ENCODE assay signal across 1 cellular context in the genomic region with DNA sequence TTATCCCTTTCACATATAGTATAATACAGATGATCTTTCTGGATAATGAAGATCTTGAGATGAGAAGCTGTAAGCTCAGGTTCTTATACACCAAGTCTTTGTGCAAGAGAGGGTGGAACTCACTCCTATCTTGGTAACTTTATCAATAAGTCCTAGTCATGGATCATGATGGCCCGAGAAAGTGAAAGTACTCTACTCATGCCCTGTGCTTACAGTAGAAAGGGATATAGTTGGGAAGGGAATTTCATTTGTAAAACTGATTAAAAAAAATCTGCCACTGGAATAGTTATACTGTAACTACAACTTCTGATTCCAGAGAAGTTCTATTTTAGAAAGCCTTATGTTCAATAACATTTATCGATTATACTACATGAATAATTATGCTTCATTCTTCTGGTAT.
A peak's percentile ranks its signal among the peaks of the same experiment; 100 is the strongest.
TF ChIP-seq lines count a peak whose summit lies in the region.

No MANE protein-coding gene starts in this region.

TF ChIP-seq in K562, 482 proteins besides CTCF, POLR2A, EP300 and RAD21 (continued from another document):
- TF ChIP-seq STAT5B (CRISPR knock-in tag; IDR thresholded peaks at IDR 0.05) (no peak), MAFG (tag; conservative IDR thresholded peaks at IDR 0.05) (0 out of 2 replicates have a peak, but pooled peaks have one; percentile 35), MTA1 (IDR thresholded peaks at IDR 0.05; ENCODE audit: borderline replicate concordance) (no peak), SMAD3 (CRISPR knock-in tag; conservative IDR thresholded peaks at IDR 0.05) (peak; percentile 26; the same call in 1 of the 2 replicates), GATAD2B (IDR thresholded peaks at IDR 0.05; ENCODE audit: borderline replicate concordance) (0 out of 2 replicates have a peak, but pooled peaks have one; percentile 42)
- TF ChIP-seq, protein P1, sequence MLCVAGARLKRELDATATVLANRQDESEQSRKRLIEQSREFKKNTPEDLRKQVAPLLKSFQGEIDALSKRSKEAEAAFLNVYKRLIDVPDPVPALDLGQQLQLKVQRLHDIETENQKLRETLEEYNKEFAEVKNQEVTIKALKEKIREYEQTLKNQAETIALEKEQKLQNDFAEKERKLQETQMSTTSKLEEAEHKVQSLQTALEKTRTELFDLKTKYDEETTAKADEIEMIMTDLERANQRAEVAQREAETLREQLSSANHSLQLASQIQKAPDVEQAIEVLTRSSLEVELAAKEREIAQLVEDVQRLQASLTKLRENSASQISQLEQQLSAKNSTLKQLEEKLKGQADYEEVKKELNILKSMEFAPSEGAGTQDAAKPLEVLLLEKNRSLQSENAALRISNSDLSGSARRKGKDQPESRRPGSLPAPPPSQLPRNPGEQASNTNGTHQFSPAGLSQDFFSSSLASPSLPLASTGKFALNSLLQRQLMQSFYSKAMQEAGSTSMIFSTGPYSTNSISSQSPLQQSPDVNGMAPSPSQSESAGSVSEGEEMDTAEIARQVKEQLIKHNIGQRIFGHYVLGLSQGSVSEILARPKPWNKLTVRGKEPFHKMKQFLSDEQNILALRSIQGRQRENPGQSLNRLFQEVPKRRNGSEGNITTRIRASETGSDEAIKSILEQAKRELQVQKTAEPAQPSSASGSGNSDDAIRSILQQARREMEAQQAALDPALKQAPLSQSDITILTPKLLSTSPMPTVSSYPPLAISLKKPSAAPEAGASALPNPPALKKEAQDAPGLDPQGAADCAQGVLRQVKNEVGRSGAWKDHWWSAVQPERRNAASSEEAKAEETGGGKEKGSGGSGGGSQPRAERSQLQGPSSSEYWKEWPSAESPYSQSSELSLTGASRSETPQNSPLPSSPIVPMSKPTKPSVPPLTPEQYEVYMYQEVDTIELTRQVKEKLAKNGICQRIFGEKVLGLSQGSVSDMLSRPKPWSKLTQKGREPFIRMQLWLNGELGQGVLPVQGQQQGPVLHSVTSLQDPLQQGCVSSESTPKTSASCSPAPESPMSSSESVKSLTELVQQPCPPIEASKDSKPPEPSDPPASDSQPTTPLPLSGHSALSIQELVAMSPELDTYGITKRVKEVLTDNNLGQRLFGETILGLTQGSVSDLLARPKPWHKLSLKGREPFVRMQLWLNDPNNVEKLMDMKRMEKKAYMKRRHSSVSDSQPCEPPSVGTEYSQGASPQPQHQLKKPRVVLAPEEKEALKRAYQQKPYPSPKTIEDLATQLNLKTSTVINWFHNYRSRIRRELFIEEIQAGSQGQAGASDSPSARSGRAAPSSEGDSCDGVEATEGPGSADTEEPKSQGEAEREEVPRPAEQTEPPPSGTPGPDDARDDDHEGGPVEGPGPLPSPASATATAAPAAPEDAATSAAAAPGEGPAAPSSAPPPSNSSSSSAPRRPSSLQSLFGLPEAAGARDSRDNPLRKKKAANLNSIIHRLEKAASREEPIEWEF (CRISPR knock-in tag; IDR thresholded peaks at IDR 0.05): peak; percentile 89; the same call in 1 of the 2 replicates
- TF ChIP-seq, protein P2, sequence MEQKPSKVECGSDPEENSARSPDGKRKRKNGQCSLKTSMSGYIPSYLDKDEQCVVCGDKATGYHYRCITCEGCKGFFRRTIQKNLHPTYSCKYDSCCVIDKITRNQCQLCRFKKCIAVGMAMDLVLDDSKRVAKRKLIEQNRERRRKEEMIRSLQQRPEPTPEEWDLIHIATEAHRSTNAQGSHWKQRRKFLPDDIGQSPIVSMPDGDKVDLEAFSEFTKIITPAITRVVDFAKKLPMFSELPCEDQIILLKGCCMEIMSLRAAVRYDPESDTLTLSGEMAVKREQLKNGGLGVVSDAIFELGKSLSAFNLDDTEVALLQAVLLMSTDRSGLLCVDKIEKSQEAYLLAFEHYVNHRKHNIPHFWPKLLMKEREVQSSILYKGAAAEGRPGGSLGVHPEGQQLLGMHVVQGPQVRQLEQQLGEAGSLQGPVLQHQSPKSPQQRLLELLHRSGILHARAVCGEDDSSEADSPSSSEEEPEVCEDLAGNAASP (IDR thresholded peaks at IDR 0.05): no peak
- TF ChIP-seq, protein P3, sequence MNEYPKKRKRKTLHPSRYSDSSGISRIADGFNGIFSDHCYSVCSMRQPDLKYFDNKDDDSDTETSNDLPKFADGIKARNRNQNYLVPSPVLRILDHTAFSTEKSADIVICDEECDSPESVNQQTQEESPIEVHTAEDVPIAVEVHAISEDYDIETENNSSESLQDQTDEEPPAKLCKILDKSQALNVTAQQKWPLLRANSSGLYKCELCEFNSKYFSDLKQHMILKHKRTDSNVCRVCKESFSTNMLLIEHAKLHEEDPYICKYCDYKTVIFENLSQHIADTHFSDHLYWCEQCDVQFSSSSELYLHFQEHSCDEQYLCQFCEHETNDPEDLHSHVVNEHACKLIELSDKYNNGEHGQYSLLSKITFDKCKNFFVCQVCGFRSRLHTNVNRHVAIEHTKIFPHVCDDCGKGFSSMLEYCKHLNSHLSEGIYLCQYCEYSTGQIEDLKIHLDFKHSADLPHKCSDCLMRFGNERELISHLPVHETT (CRISPR knock-in tag; conservative IDR thresholded peaks at IDR 0.05 in 1 of 2, IDR thresholded peaks at IDR 0.05 in 1 of 2): 0 out of 4 replicates have a peak, but pooled peaks of 1 of the 2 experiments have one; percentile 23
